27 cellular contexts compared by ENCODE assay signal in the genomic region with DNA sequence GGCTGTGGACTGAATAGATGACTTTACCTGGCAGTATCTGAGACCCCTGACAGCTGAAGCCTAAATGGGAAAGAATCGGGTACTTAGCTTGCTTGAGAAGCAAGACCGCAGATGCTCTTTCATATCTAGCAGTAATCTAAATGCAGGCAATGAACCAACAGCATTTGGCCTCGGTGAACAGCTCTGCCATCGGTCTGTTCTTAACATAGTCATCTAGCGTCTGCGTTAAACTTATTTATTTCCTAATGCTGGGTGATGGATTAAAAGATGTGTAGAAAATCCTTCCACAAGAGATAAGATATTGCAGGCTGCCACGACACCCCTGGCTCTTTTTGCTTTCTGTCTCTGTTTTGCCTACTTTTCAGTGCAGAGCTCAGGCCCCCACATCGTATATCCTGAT.
"Had no signal": no experiment of that assay in that cellular context is flagged by ENCODE, and none has a peak within 500 bp of the region (broad histone marks: within the 10 kb centered on the region; RNA-seq: fewer than 3 reads in every experiment).

No MANE protein-coding gene starts in this region.

- H3K36me3 ChIP-seq: brain microvascular endothelial cell, cardiac muscle cell, Peyer's patch, SJCRH30 had no signal

- H3K4me1 ChIP-seq: Peyer's patch, SJCRH30 had no signal

- ATAC-seq: activated T-helper 17 cell treated with anti-CD3 and anti-CD28 coated beads, Interleukin-2, amount 50 U/mL, for 72 hours; T-cell had no signal

- H3K36me3 Mint-ChIP-seq: activated naive CD8-positive, alpha-beta T cell; T-cell had no signal

- H3K27ac ChIP-seq: brain microvascular endothelial cell, cardiac muscle cell, Peyer's patch, RWPE1, SJCRH30 had no signal

- H3K9me3 ChIP-seq: Peyer's patch, SJCRH30 had no signal

- H3K4me3 ChIP-seq: cardiac muscle cell, Peyer's patch, SJCRH30 had no signal

- H3K9me3 Mint-ChIP-seq: activated B cell treated with CpG ODN at 0.5 μM for 24 hours; activated CD4-positive, alpha-beta T cell treated with anti-CD3 and anti-CD28 coated beads, Interleukin-2, amount 10 ng/mL, durations not matched to agents 24 days and 14 days; activated naive CD4-positive, alpha-beta T cell treated with anti-CD3 and anti-CD28 coated beads for 36 hours; activated T-helper 17 cell treated with anti-CD3 and anti-CD28 coated beads, Interleukin-2, amount 50 U/mL, for 72 hours; T-cell had no signal

- H3K4me3 Mint-ChIP-seq: activated B cell treated with CpG ODN at 0.5 μM for 24 hours; activated CD4-positive, alpha-beta T cell treated with anti-CD3 and anti-CD28 coated beads, Interleukin-2, amount 10 ng/mL, durations not matched to agents 24 days and 14 days; activated naive CD4-positive, alpha-beta T cell treated with anti-CD3 and anti-CD28 coated beads for 36 hours; activated naive CD8-positive, alpha-beta T cell; activated T-helper 17 cell treated with anti-CD3 and anti-CD28 coated beads, Interleukin-2, amount 50 U/mL, for 72 hours; T-cell had no signal

- H3K27me3 ChIP-seq: brain microvascular endothelial cell, cardiac muscle cell, Peyer's patch had no signal

- H3K27ac Mint-ChIP-seq: activated B cell treated with CpG ODN at 0.5 μM for 24 hours; activated CD4-positive, alpha-beta T cell treated with anti-CD3 and anti-CD28 coated beads, Interleukin-2, amount 10 ng/mL, durations not matched to agents 24 days and 14 days; activated naive CD4-positive, alpha-beta T cell treated with anti-CD3 and anti-CD28 coated beads for 36 hours; activated naive CD8-positive, alpha-beta T cell; activated T-helper 17 cell treated with anti-CD3 and anti-CD28 coated beads, Interleukin-2, amount 50 U/mL, for 72 hours; T-cell had no signal

- DNase-seq: activated B cell treated with CpG ODN at 0.5 μM for 24 hours; activated CD4-positive, alpha-beta T cell treated with anti-CD3 and anti-CD28 coated beads for 1 hour; activated CD4-positive, alpha-beta T cell treated with anti-CD3 and anti-CD28 coated beads, Interleukin-2, amount 10 ng/mL, durations not matched to agents 24 days and 14 days; activated CD4-positive, alpha-beta T cell treated with anti-CD3 and anti-CD28 coated beads, Interleukin-2, amount 50 U/mL, for 48 hours; activated gamma-delta T cell; activated naive CD4-positive, alpha-beta T cell treated with anti-CD3 and anti-CD28 coated beads for 36 hours; activated T-cell treated with anti-CD3 and anti-CD28 coated beads for 4 hours; activated T-cell treated with anti-CD3 and anti-CD28 coated beads, Interleukin-2, amount 50 U/mL, for 48 hours; brain microvascular endothelial cell; KG1; NCI-H1092 treated with DMSO at 0.1 percent for 48 hours; NCI-H1417 treated with DMSO at 0.1 percent for 48 hours; NCI-H1694; NCI-H2029; NCI-H526; NCI-H774; OCI-M1; Peyer's patch; Right ventricle myocardium superior; SJCRH30; T-cell; T-helper 2 cell; T1000 had no signal

- H3K4me1 Mint-ChIP-seq: activated B cell treated with CpG ODN at 0.5 μM for 24 hours; activated CD4-positive, alpha-beta T cell treated with anti-CD3 and anti-CD28 coated beads, Interleukin-2, amount 10 ng/mL, durations not matched to agents 24 days and 14 days; activated T-helper 17 cell treated with anti-CD3 and anti-CD28 coated beads, Interleukin-2, amount 50 U/mL, for 72 hours; T-cell had no signal
